ENCODE assay signal across 20 cellular contexts in genomic region chr12:67765969-67766368, GRCh38.
"Had no signal": no experiment of that assay in that cellular context is flagged by ENCODE, and none has a peak within 500 bp of the region (broad histone marks: within the 10 kb centered on the region; RNA-seq: fewer than 3 reads in every experiment).

No MANE protein-coding gene starts in this region.

- H3K9me3 Mint-ChIP-seq: activated CD4-positive, alpha-beta memory T cell treated with anti-CD3 and anti-CD28 coated beads for 36 hours; activated naive CD4-positive, alpha-beta T cell treated with anti-CD3 and anti-CD28 coated beads, Interleukin-2, amount 10 ng/mL, durations not matched to agents 7 days and 5 days; activated T-cell treated with anti-CD3 and anti-CD28 coated beads, Interleukin-2, amount 50 U/mL, for 72 hours; mesothelial cell of epicardium; natural killer cell treated with Interleukin-12 subunit alpha and Interleukin-12 subunit beta and Interleukin-15 and Interleukin-18, amount 100 ng/mL, for 72 hours; stimulated activated naive CD8-positive, alpha-beta T cell treated with anti-CD3 and anti-CD28 coated beads, Interleukin-15, Interleukin-2, amounts not matched to agents 100 ng/mL and 50 ng/mL, for 24 hours had no signal

- H3K27me3 Mint-ChIP-seq: activated CD4-positive, alpha-beta memory T cell treated with anti-CD3 and anti-CD28 coated beads for 36 hours; activated naive CD4-positive, alpha-beta T cell treated with anti-CD3 and anti-CD28 coated beads, Interleukin-2, amount 10 ng/mL, durations not matched to agents 7 days and 5 days; stimulated activated naive CD8-positive, alpha-beta T cell treated with anti-CD3 and anti-CD28 coated beads, Interleukin-15, Interleukin-2, amounts not matched to agents 100 ng/mL and 50 ng/mL, for 24 hours had no signal

- H3K4me3 ChIP-seq: cardiac muscle cell, gastroesophageal sphincter, heart left ventricle, ovary, prostate gland, thyroid gland had no signal

- H3K36me3 Mint-ChIP-seq: activated CD4-positive, alpha-beta memory T cell treated with anti-CD3 and anti-CD28 coated beads for 36 hours; activated naive CD4-positive, alpha-beta T cell treated with anti-CD3 and anti-CD28 coated beads, Interleukin-2, amount 10 ng/mL, durations not matched to agents 7 days and 5 days; mesothelial cell of epicardium; natural killer cell treated with Interleukin-12 subunit alpha and Interleukin-12 subunit beta and Interleukin-15 and Interleukin-18, amount 100 ng/mL, for 72 hours had no signal

- H3K27ac ChIP-seq: cardiac muscle cell, gastroesophageal sphincter, heart left ventricle, ovary, prostate gland, thyroid gland had no signal

- H3K4me3 Mint-ChIP-seq: activated CD4-positive, alpha-beta memory T cell treated with anti-CD3 and anti-CD28 coated beads for 36 hours; activated naive CD4-positive, alpha-beta T cell treated with anti-CD3 and anti-CD28 coated beads, Interleukin-2, amount 10 ng/mL, durations not matched to agents 7 days and 5 days; activated T-cell treated with anti-CD3 and anti-CD28 coated beads, Interleukin-2, amount 50 U/mL, for 72 hours; endodermal cell; mesothelial cell of epicardium; natural killer cell treated with Interleukin-12 subunit alpha and Interleukin-12 subunit beta and Interleukin-15 and Interleukin-18, amount 100 ng/mL, for 72 hours; stimulated activated naive CD8-positive, alpha-beta T cell treated with anti-CD3 and anti-CD28 coated beads, Interleukin-15, Interleukin-2, amounts not matched to agents 100 ng/mL and 50 ng/mL, for 24 hours had no signal

- H3K27me3 ChIP-seq: cardiac muscle cell, gastroesophageal sphincter, heart left ventricle, ovary, thyroid gland had no signal

- H3K4me1 ChIP-seq: prostate gland, thyroid gland had no signal

- DNase-seq: activated CD4-positive, alpha-beta memory T cell treated with anti-CD3 and anti-CD28 coated beads for 36 hours; activated CD4-positive, alpha-beta T cell treated with anti-CD3 and anti-CD28 coated beads for 48 hours; activated effector memory CD4-positive, alpha-beta T cell treated with anti-CD3 and anti-CD28 coated beads, Interleukin-2, amount 50 U/mL, for 16 hours; activated naive CD4-positive, alpha-beta T cell treated with anti-CD3 and anti-CD28 coated beads, Interleukin-2, amount 10 ng/mL, durations not matched to agents 7 days and 5 days; activated T-cell treated with anti-CD3 and anti-CD28 coated beads, Interleukin-2, amount 50 U/mL, for 72 hours; amygdala; cortex of kidney; heart left ventricle; left cardiac atrium; ovary; stimulated activated CD4-positive, alpha-beta T cell treated with anti-CD3 and anti-CD28 coated beads, Interleukin-1b, Interleukin-23, amount 100 ng/mL, for 48 hours; substantia nigra; thyroid gland had no signal

- ATAC-seq: activated T-cell treated with anti-CD3 and anti-CD28 coated beads, Interleukin-2, amount 50 U/mL, for 72 hours; gastroesophageal sphincter; heart left ventricle; left cardiac atrium; natural killer cell treated with Interleukin-12 subunit alpha and Interleukin-12 subunit beta and Interleukin-15 and Interleukin-18, amount 100 ng/mL, for 72 hours had no signal

- H3K9me3 ChIP-seq: gastroesophageal sphincter, heart left ventricle, ovary, prostate gland, thyroid gland had no signal

- H3K27ac Mint-ChIP-seq: activated CD4-positive, alpha-beta memory T cell treated with anti-CD3 and anti-CD28 coated beads for 36 hours; activated naive CD4-positive, alpha-beta T cell treated with anti-CD3 and anti-CD28 coated beads, Interleukin-2, amount 10 ng/mL, durations not matched to agents 7 days and 5 days; activated T-cell treated with anti-CD3 and anti-CD28 coated beads, Interleukin-2, amount 50 U/mL, for 72 hours; endodermal cell; mesothelial cell of epicardium; natural killer cell treated with Interleukin-12 subunit alpha and Interleukin-12 subunit beta and Interleukin-15 and Interleukin-18, amount 100 ng/mL, for 72 hours; stimulated activated naive CD8-positive, alpha-beta T cell treated with anti-CD3 and anti-CD28 coated beads, Interleukin-15, Interleukin-2, amounts not matched to agents 100 ng/mL and 50 ng/mL, for 24 hours had no signal

- H3K36me3 ChIP-seq: cardiac muscle cell, gastroesophageal sphincter, heart left ventricle, ovary, prostate gland, thyroid gland had no signal

- H3K4me1 Mint-ChIP-seq: activated naive CD4-positive, alpha-beta T cell treated with anti-CD3 and anti-CD28 coated beads, Interleukin-2, amount 10 ng/mL, durations not matched to agents 7 days and 5 days had no signal
